22 cellular contexts compared by ENCODE assay signal in genomic region chr2:239132156-239132709, GRCh38.
"Had no signal": no experiment of that assay in that cellular context is flagged by ENCODE, and none has a peak within 500 bp of the region (broad histone marks: within the 10 kb centered on the region; RNA-seq: fewer than 3 reads in every experiment).

No MANE protein-coding gene starts in this region.

- H3K27me3 ChIP-seq: ascending aorta, brain microvascular endothelial cell, esophagus squamous epithelium, gastrocnemius medialis, heart left ventricle, suprapubic skin, vagina had no signal

- DNase-seq: activated CD4-positive, alpha-beta memory T cell treated with anti-CD3 and anti-CD28 coated beads for 36 hours; activated CD4-positive, alpha-beta T cell treated with anti-CD3 and anti-CD28 coated beads for 48 hours; activated effector memory CD4-positive, alpha-beta T cell treated with anti-CD3 and anti-CD28 coated beads, Interleukin-2, amount 50 U/mL, for 16 hours; brain microvascular endothelial cell; endodermal cell; esophagus squamous epithelium; gastrocnemius medialis; left cardiac atrium; nephron progenitor cell; occipital lobe; retina; stimulated activated CD4-positive, alpha-beta T cell treated with anti-CD3 and anti-CD28 coated beads, Interleukin-1b, Interleukin-23, amount 100 ng/mL, for 48 hours; stimulated activated naive CD8-positive, alpha-beta T cell treated with anti-CD3 and anti-CD28 coated beads, Interleukin-15, amount 100 ng/mL, for 72 hours; trophoblast cell had no signal

- H3K9me3 Mint-ChIP-seq: activated naive CD4-positive, alpha-beta T cell treated with anti-CD3 and anti-CD28 coated beads, Interleukin-2, amount 50 U/mL, for 24 hours; endodermal cell; nephron progenitor cell had no signal

- H3K27ac Mint-ChIP-seq: activated CD4-positive, alpha-beta memory T cell treated with anti-CD3 and anti-CD28 coated beads for 36 hours; memory B cell; stimulated activated effector memory CD8-positive, alpha-beta T cell treated with anti-CD3 and anti-CD28 coated beads, Interleukin-12 subunit alpha, Interleukin-12 subunit beta, amount 100 ng/mL, for 72 hours had no signal

- H3K4me1 Mint-ChIP-seq: activated naive CD4-positive, alpha-beta T cell treated with anti-CD3 and anti-CD28 coated beads, Interleukin-2, amount 50 U/mL, for 24 hours; endodermal cell; memory B cell; stimulated activated naive CD8-positive, alpha-beta T cell treated with anti-CD3 and anti-CD28 coated beads, Interleukin-15, amount 100 ng/mL, for 72 hours had no signal

- H3K27ac ChIP-seq: ascending aorta, brain microvascular endothelial cell, coronary artery, esophagus squamous epithelium, gastrocnemius medialis, heart left ventricle, suprapubic skin, vagina had no signal

- H3K4me1 ChIP-seq: ascending aorta, esophagus squamous epithelium, gastrocnemius medialis, suprapubic skin, vagina had no signal

- H3K4me3 Mint-ChIP-seq: activated CD4-positive, alpha-beta memory T cell treated with anti-CD3 and anti-CD28 coated beads for 36 hours; activated naive CD4-positive, alpha-beta T cell treated with anti-CD3 and anti-CD28 coated beads, Interleukin-2, amount 50 U/mL, for 24 hours; endodermal cell; memory B cell; nephron progenitor cell; stimulated activated effector memory CD8-positive, alpha-beta T cell treated with anti-CD3 and anti-CD28 coated beads, Interleukin-12 subunit alpha, Interleukin-12 subunit beta, amount 100 ng/mL, for 72 hours; stimulated activated naive CD8-positive, alpha-beta T cell treated with anti-CD3 and anti-CD28 coated beads, Interleukin-15, amount 100 ng/mL, for 72 hours had no signal

- H3K27me3 Mint-ChIP-seq: activated CD4-positive, alpha-beta memory T cell treated with anti-CD3 and anti-CD28 coated beads for 36 hours; activated naive CD4-positive, alpha-beta T cell treated with anti-CD3 and anti-CD28 coated beads, Interleukin-2, amount 50 U/mL, for 24 hours; memory B cell; stimulated activated naive CD8-positive, alpha-beta T cell treated with anti-CD3 and anti-CD28 coated beads, Interleukin-15, amount 100 ng/mL, for 72 hours had no signal

- H3K4me3 ChIP-seq: ascending aorta, coronary artery, esophagus squamous epithelium, gastrocnemius medialis, heart left ventricle, suprapubic skin, vagina had no signal

- H3K9me3 ChIP-seq: ascending aorta, esophagus squamous epithelium, gastrocnemius medialis, heart left ventricle, suprapubic skin, vagina had no signal

- ATAC-seq: gastrocnemius medialis; heart left ventricle; left cardiac atrium; stimulated activated effector memory CD8-positive, alpha-beta T cell treated with anti-CD3 and anti-CD28 coated beads, Interleukin-12 subunit alpha, Interleukin-12 subunit beta, amount 100 ng/mL, for 72 hours; stimulated activated naive CD8-positive, alpha-beta T cell treated with anti-CD3 and anti-CD28 coated beads, Interleukin-15, amount 100 ng/mL, for 72 hours had no signal
